9 cellular contexts compared by ENCODE assay signal in the genomic region with DNA sequence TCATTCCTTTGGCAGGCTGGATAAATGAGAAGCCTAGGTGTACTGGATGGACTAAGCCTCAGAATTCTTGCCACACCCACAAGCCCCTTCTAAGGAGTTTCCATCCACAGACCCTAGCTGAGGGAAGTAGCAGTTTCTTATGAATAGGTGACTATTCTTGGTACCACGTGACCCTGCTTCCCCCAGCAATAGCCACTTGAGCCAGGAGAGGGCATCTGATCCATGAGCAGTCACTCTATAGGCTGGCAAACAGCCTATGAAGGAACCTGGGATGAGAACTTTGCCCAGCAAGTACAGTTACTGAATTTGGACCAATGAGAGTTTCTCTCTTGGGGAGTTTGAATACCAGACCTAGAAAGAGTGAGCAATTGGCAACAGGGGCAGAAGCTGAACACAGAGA.
DNase-seq lines count a peak whose midpoint lies in the region; ATAC-seq and TF ChIP-seq lines count a peak whose summit lies in the region.
"Had no signal": no experiment of that assay in that cellular context is flagged by ENCODE, and none has a peak within 500 bp of the region (broad histone marks: within the 10 kb centered on the region; RNA-seq: fewer than 3 reads in every experiment).

No MANE protein-coding gene starts in this region.

- TF ChIP-seq CTCF in coronary artery (IDR thresholded peaks at IDR 0.05) = no peak

- ATAC-seq in GM18519 (IDR thresholded peaks at IDR 0.05; ENCODE audit: low FRiP score, unreplicated experiment) (peak; percentile 84), HG02884 (IDR thresholded peaks at IDR 0.05; ENCODE audit: unreplicated experiment) (peak; percentile 81), esophagus mucosa (peak; percentile 60), left cardiac atrium (no peak)

- no peak overlapping the region for H3K27ac ChIP-seq in coronary artery
- H3K27ac ChIP-seq: epithelial cell of prostate had no signal

- intact Hi-C loops in left cardiac atrium (cut with DNase I) = no loop called here

- no peak overlapping the region for H3K4me3 ChIP-seq in coronary artery

- DNase-seq in AG20443 (ENCODE audit: low spot score) = peak; percentile 19
- DNase-seq in NCI-H69 (lab: John Stamatoyannopoulos, UW) = peak; percentile 69
- no peak for DNase-seq in left cardiac atrium
- no peak for DNase-seq in effector CD4-positive, alpha-beta T cell
- no peak for DNase-seq in coronary artery (ENCODE audit: low spot score)

Comparison
In these comparisons a context has a peak if more than half of its experiments do, and no peak if none do; other contexts are left out.
1. DNase-seq: peak in AG20443 (single experiment) and NCI-H69 (single experiment); none in left cardiac atrium (single experiment), effector CD4-positive, alpha-beta T cell (single experiment) and coronary artery (single experiment).
2. ATAC-seq: peak in GM18519 (single experiment), HG02884 (single experiment) and esophagus mucosa (single experiment); none in left cardiac atrium (0 of 2).